In the genomic region with DNA sequence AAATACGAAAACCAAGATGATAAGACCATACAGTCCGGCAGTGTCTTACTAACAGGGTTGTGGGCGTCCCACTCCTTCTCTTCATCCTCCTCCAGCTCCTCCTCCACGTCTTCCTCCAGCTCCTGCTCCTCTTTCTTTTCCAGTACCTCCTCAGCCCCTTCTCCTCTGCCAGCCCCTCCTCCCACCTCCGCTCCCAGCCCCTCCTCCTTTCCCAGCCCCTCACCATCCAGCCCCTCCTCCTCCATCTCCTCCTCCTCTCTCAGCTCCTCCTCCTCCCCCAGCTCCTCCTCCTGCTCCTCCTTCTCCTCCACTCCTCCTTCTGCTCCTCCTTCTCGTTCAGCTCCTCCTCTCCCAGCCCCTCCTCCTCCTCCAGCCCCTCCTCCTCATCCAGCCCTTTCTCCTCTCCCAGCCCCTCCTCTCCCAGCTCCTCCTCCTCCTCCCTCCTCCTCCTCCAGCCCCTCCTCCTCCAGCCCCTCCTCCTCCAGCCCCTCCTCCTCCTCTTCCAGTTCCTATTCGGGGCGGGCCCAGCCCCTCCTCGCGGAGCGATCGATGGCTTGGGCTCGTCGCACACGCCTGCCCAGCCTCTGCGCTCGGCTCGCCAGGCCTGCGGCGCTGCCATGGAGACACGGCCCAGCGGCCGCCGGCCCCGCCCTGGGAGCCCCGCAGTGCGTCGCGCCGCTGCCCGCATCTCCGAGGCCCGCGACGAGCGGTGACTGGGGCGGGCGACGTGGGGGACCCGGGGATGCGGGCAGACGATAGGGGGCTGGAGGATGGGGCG, we compare ENCODE assay signal across 2 cellular contexts.
TF ChIP-seq lines count a peak whose summit lies in the region.

A gene with protein sequence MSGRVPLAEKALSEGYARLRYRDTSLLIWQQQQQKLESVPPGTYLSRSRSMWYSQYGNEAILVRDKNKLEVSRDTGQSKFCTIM (plus strand): TSS at position 654 of the 778 bp plus-strand sequence. CDS start 1,267 bp downstream, outside the sequence.

TF ChIP-seq in A549, 52 proteins besides CTCF, POLR2A, EP300 and RAD21 (continued from another document):
- TF ChIP-seq RFX5 (IDR thresholded peaks at IDR 0.05) (no peak), MYC (IDR thresholded peaks at IDR 0.05; ENCODE audit: borderline replicate concordance, low read length) (peak; percentile 74; the same call in 1 of the 2 replicates), FOXS1 (CRISPR knock-in tag; IDR thresholded peaks at IDR 0.05) (no peak), ZFP36 (IDR thresholded peaks at IDR 0.05; ENCODE audit: borderline replicate concordance, partially characterized antibody) (no peak), JUN (IDR thresholded peaks at IDR 0.05) (peak in 1 of 2 experiments; percentile 63; a peak in 2 of 5 replicates)

TF ChIP-seq in WTC11, 78 proteins besides CTCF, POLR2A, EP300 and RAD21:
- TF ChIP-seq, protein P1, sequence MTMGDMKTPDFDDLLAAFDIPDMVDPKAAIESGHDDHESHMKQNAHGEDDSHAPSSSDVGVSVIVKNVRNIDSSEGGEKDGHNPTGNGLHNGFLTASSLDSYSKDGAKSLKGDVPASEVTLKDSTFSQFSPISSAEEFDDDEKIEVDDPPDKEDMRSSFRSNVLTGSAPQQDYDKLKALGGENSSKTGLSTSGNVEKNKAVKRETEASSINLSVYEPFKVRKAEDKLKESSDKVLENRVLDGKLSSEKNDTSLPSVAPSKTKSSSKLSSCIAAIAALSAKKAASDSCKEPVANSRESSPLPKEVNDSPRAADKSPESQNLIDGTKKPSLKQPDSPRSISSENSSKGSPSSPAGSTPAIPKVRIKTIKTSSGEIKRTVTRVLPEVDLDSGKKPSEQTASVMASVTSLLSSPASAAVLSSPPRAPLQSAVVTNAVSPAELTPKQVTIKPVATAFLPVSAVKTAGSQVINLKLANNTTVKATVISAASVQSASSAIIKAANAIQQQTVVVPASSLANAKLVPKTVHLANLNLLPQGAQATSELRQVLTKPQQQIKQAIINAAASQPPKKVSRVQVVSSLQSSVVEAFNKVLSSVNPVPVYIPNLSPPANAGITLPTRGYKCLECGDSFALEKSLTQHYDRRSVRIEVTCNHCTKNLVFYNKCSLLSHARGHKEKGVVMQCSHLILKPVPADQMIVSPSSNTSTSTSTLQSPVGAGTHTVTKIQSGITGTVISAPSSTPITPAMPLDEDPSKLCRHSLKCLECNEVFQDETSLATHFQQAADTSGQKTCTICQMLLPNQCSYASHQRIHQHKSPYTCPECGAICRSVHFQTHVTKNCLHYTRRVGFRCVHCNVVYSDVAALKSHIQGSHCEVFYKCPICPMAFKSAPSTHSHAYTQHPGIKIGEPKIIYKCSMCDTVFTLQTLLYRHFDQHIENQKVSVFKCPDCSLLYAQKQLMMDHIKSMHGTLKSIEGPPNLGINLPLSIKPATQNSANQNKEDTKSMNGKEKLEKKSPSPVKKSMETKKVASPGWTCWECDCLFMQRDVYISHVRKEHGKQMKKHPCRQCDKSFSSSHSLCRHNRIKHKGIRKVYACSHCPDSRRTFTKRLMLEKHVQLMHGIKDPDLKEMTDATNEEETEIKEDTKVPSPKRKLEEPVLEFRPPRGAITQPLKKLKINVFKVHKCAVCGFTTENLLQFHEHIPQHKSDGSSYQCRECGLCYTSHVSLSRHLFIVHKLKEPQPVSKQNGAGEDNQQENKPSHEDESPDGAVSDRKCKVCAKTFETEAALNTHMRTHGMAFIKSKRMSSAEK (CRISPR knock-in tag; IDR thresholded peaks at IDR 0.05; ENCODE audit: borderline replicate concordance) = no peak
- TF ChIP-seq, protein P2, sequence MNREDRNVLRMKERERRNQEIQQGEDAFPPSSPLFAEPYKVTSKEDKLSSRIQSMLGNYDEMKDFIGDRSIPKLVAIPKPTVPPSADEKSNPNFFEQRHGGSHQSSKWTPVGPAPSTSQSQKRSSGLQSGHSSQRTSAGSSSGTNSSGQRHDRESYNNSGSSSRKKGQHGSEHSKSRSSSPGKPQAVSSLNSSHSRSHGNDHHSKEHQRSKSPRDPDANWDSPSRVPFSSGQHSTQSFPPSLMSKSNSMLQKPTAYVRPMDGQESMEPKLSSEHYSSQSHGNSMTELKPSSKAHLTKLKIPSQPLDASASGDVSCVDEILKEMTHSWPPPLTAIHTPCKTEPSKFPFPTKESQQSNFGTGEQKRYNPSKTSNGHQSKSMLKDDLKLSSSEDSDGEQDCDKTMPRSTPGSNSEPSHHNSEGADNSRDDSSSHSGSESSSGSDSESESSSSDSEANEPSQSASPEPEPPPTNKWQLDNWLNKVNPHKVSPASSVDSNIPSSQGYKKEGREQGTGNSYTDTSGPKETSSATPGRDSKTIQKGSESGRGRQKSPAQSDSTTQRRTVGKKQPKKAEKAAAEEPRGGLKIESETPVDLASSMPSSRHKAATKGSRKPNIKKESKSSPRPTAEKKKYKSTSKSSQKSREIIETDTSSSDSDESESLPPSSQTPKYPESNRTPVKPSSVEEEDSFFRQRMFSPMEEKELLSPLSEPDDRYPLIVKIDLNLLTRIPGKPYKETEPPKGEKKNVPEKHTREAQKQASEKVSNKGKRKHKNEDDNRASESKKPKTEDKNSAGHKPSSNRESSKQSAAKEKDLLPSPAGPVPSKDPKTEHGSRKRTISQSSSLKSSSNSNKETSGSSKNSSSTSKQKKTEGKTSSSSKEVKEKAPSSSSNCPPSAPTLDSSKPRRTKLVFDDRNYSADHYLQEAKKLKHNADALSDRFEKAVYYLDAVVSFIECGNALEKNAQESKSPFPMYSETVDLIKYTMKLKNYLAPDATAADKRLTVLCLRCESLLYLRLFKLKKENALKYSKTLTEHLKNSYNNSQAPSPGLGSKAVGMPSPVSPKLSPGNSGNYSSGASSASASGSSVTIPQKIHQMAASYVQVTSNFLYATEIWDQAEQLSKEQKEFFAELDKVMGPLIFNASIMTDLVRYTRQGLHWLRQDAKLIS (CRISPR knock-in tag; IDR thresholded peaks at IDR 0.05; ENCODE audit: borderline replicate concordance) = no peak
- TF ChIP-seq FOXK1 (CRISPR knock-in tag; IDR thresholded peaks at IDR 0.05) (peak; percentile 90), NFYB (CRISPR knock-in tag; conservative IDR thresholded peaks at IDR 0.05; ENCODE audit: low read depth) (no peak), GTF2I (CRISPR knock-in tag; conservative IDR thresholded peaks at IDR 0.05) (no peak), FOXP1 (CRISPR knock-in tag; IDR thresholded peaks at IDR 0.05; ENCODE audit: borderline replicate concordance) (0 out of 2 replicates have a peak, but pooled peaks have one; percentile 26), PRRX2 (CRISPR knock-in tag; IDR thresholded peaks at IDR 0.05) (no peak), HMGA2 (CRISPR knock-in tag; IDR thresholded peaks at IDR 0.05) (no peak), NR2C2 (CRISPR knock-in tag; IDR thresholded peaks at IDR 0.05) (no peak), ZNF263 (CRISPR knock-in tag; IDR thresholded peaks at IDR 0.05; ENCODE audit: low read depth) (peak; percentile 96), ETV6 (CRISPR knock-in tag; IDR thresholded peaks at IDR 0.05) (peak; percentile 88), SP1 (CRISPR knock-in tag; conservative IDR thresholded peaks at IDR 0.05) (peak; percentile 99), ZBTB21 (CRISPR knock-in tag; IDR thresholded peaks at IDR 0.05; ENCODE audit: borderline replicate concordance) (0 out of 2 replicates have a peak, but pooled peaks have one; percentile 38), RORB (CRISPR knock-in tag; IDR thresholded peaks at IDR 0.05) (no peak), CBFB (CRISPR knock-in tag; IDR thresholded peaks at IDR 0.05; ENCODE audit: low read depth) (0 out of 2 replicates have a peak, but pooled peaks have one; percentile 68)
- TF ChIP-seq, protein P3, sequence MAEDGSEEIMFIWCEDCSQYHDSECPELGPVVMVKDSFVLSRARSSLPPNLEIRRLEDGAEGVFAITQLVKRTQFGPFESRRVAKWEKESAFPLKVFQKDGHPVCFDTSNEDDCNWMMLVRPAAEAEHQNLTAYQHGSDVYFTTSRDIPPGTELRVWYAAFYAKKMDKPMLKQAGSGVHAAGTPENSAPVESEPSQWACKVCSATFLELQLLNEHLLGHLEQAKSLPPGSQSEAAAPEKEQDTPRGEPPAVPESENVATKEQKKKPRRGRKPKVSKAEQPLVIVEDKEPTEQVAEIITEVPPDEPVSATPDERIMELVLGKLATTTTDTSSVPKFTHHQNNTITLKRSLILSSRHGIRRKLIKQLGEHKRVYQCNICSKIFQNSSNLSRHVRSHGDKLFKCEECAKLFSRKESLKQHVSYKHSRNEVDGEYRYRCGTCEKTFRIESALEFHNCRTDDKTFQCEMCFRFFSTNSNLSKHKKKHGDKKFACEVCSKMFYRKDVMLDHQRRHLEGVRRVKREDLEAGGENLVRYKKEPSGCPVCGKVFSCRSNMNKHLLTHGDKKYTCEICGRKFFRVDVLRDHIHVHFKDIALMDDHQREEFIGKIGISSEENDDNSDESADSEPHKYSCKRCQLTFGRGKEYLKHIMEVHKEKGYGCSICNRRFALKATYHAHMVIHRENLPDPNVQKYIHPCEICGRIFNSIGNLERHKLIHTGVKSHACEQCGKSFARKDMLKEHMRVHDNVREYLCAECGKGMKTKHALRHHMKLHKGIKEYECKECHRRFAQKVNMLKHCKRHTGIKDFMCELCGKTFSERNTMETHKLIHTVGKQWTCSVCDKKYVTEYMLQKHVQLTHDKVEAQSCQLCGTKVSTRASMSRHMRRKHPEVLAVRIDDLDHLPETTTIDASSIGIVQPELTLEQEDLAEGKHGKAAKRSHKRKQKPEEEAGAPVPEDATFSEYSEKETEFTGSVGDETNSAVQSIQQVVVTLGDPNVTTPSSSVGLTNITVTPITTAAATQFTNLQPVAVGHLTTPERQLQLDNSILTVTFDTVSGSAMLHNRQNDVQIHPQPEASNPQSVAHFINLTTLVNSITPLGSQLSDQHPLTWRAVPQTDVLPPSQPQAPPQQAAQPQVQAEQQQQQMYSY (CRISPR knock-in tag; IDR thresholded peaks at IDR 0.05) = peak; percentile 96
- TF ChIP-seq, protein P4, sequence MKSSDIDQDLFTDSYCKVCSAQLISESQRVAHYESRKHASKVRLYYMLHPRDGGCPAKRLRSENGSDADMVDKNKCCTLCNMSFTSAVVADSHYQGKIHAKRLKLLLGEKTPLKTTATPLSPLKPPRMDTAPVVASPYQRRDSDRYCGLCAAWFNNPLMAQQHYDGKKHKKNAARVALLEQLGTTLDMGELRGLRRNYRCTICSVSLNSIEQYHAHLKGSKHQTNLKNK (CRISPR knock-in tag; IDR thresholded peaks at IDR 0.05) = no peak
- TF ChIP-seq, protein P5, sequence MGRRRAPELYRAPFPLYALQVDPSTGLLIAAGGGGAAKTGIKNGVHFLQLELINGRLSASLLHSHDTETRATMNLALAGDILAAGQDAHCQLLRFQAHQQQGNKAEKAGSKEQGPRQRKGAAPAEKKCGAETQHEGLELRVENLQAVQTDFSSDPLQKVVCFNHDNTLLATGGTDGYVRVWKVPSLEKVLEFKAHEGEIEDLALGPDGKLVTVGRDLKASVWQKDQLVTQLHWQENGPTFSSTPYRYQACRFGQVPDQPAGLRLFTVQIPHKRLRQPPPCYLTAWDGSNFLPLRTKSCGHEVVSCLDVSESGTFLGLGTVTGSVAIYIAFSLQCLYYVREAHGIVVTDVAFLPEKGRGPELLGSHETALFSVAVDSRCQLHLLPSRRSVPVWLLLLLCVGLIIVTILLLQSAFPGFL (CRISPR knock-in tag; IDR thresholded peaks at IDR 0.05; ENCODE audit: borderline replicate concordance) = no peak
- TF ChIP-seq, protein P6, sequence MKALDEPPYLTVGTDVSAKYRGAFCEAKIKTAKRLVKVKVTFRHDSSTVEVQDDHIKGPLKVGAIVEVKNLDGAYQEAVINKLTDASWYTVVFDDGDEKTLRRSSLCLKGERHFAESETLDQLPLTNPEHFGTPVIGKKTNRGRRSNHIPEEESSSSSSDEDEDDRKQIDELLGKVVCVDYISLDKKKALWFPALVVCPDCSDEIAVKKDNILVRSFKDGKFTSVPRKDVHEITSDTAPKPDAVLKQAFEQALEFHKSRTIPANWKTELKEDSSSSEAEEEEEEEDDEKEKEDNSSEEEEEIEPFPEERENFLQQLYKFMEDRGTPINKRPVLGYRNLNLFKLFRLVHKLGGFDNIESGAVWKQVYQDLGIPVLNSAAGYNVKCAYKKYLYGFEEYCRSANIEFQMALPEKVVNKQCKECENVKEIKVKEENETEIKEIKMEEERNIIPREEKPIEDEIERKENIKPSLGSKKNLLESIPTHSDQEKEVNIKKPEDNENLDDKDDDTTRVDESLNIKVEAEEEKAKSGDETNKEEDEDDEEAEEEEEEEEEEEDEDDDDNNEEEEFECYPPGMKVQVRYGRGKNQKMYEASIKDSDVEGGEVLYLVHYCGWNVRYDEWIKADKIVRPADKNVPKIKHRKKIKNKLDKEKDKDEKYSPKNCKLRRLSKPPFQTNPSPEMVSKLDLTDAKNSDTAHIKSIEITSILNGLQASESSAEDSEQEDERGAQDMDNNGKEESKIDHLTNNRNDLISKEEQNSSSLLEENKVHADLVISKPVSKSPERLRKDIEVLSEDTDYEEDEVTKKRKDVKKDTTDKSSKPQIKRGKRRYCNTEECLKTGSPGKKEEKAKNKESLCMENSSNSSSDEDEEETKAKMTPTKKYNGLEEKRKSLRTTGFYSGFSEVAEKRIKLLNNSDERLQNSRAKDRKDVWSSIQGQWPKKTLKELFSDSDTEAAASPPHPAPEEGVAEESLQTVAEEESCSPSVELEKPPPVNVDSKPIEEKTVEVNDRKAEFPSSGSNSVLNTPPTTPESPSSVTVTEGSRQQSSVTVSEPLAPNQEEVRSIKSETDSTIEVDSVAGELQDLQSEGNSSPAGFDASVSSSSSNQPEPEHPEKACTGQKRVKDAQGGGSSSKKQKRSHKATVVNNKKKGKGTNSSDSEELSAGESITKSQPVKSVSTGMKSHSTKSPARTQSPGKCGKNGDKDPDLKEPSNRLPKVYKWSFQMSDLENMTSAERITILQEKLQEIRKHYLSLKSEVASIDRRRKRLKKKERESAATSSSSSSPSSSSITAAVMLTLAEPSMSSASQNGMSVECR (CRISPR knock-in tag; IDR thresholded peaks at IDR 0.05; ENCODE audit: borderline replicate concordance) = peak; percentile 27; the same call in 1 of the 2 replicates
- TF ChIP-seq, protein P7, sequence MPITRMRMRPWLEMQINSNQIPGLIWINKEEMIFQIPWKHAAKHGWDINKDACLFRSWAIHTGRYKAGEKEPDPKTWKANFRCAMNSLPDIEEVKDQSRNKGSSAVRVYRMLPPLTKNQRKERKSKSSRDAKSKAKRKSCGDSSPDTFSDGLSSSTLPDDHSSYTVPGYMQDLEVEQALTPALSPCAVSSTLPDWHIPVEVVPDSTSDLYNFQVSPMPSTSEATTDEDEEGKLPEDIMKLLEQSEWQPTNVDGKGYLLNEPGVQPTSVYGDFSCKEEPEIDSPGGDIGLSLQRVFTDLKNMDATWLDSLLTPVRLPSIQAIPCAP (CRISPR knock-in tag; IDR thresholded peaks at IDR 0.05) = no peak
- TF ChIP-seq, protein P8, sequence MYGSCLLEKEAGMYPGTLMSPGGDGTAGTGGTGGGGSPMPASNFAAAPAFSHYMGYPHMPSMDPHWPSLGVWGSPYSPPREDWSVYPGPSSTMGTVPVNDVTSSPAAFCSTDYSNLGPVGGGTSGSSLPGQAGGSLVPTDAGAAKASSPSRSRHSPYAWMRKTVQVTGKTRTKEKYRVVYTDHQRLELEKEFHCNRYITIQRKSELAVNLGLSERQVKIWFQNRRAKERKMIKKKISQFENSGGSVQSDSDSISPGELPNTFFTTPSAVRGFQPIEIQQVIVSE (CRISPR knock-in tag; IDR thresholded peaks at IDR 0.05; ENCODE audit: borderline replicate concordance) = no peak
- TF ChIP-seq, protein P9, sequence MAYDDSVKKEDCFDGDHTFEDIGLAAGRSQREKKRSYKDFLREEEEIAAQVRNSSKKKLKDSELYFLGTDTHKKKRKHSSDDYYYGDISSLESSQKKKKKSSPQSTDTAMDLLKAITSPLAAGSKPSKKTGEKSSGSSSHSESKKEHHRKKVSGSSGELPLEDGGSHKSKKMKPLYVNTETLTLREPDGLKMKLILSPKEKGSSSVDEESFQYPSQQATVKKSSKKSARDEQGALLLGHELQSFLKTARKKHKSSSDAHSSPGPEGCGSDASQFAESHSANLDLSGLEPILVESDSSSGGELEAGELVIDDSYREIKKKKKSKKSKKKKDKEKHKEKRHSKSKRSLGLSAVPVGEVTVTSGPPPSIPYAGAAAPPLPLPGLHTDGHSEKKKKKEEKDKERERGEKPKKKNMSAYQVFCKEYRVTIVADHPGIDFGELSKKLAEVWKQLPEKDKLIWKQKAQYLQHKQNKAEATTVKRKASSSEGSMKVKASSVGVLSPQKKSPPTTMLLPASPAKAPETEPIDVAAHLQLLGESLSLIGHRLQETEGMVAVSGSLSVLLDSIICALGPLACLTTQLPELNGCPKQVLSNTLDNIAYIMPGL (CRISPR knock-in tag; IDR thresholded peaks at IDR 0.05) = peak; percentile 23; the same call in 1 of the 2 replicates
